In genomic region chr17:44400226-44400847, GRCh38 we compare ENCODE assay signal across 8 cellular contexts. TPM values are rescaled to one million over a fixed set of nuclear protein-coding genes. Genes with fewer than 3 reads are reported as not detected.
A peak's percentile ranks its signal among the peaks of the same experiment; 100 is the strongest.
DNase-seq lines count a peak whose midpoint lies in the region; ATAC-seq and TF ChIP-seq lines count a peak whose summit lies in the region.

No MANE protein-coding gene starts in this region.

- no peak overlapping the region for H3K27ac Mint-ChIP-seq in activated T-helper 2 cell treated with anti-CD3 and anti-CD28 coated beads, Interferon-gamma antibody, Interleukin-2, Interleukin-4, amounts not matched to agents 10 μg/mL and 5 μg/mL and 100 μg/mL, durations not matched to agents 14 hours and 24 hours and 36 hours

- no peaks in the 10 kb centered on the region for H3K9me3 Mint-ChIP-seq in activated T-helper 2 cell treated with anti-CD3 and anti-CD28 coated beads, Interferon-gamma antibody, Interleukin-2, Interleukin-4, amounts not matched to agents 10 μg/mL and 5 μg/mL and 100 μg/mL, durations not matched to agents 14 hours and 24 hours and 36 hours

- no peak overlapping the region for H3K27ac ChIP-seq in VCaP

- DNase-seq in ACHN (peak; percentile 44), iris pigment epithelial cell (ENCODE audit: low read depth) (peak; percentile 50)
- DNase-seq in stimulated activated naive CD8-positive, alpha-beta T cell treated with anti-CD3 and anti-CD28 coated beads, Interleukin-15, Interleukin-2, amounts not matched to agents 100 U/mL and 50 U/mL, for 24 hours: no peak
- DNase-seq in activated naive CD4-positive, alpha-beta T cell (lab: John Stamatoyannopoulos, UW): no peak
- no peak for DNase-seq in activated T-helper 2 cell treated with anti-CD3 and anti-CD28 coated beads, Interferon-gamma antibody, Interleukin-2, Interleukin-4, amounts not matched to agents 10 μg/mL and 5 μg/mL and 100 μg/mL, durations not matched to agents 14 hours and 24 hours and 36 hours (ENCODE audit: low spot score)

- H3K4me3 ChIP-seq in GM12875 (ENCODE audit: low read depth, low read length): no peak overlapping the region

- ATAC-seq in stimulated activated naive CD8-positive, alpha-beta T cell treated with anti-CD3 and anti-CD28 coated beads, Interleukin-15, Interleukin-2, amounts not matched to agents 100 U/mL and 50 U/mL, for 24 hours: no peak
- ATAC-seq in HG03025 (IDR thresholded peaks at IDR 0.05; ENCODE audit: low FRiP score, unreplicated experiment): no peak

- in situ Hi-C loops in ACHN (cut with HindIII; ENCODE audit: low pct_ligation_motif_present, low pct_unique_long_range_greater_than_20kb, low sequenced_read_pairs): no loop called here

- peaks cover 10% of the 10 kb centered on the region for H3K4me1 Mint-ChIP-seq in activated T-helper 2 cell treated with anti-CD3 and anti-CD28 coated beads, Interferon-gamma antibody, Interleukin-2, Interleukin-4, amounts not matched to agents 10 μg/mL and 5 μg/mL and 100 μg/mL, durations not matched to agents 14 hours and 24 hours and 36 hours (ENCODE audit: low read depth)

- H3K4me3 Mint-ChIP-seq in activated T-helper 2 cell treated with anti-CD3 and anti-CD28 coated beads, Interferon-gamma antibody, Interleukin-2, Interleukin-4, amounts not matched to agents 10 μg/mL and 5 μg/mL and 100 μg/mL, durations not matched to agents 14 hours and 24 hours and 36 hours (ENCODE audit: low read depth): no peak overlapping the region

- no peaks in the 10 kb centered on the region for H3K27me3 Mint-ChIP-seq in activated T-helper 2 cell treated with anti-CD3 and anti-CD28 coated beads, Interferon-gamma antibody, Interleukin-2, Interleukin-4, amounts not matched to agents 10 μg/mL and 5 μg/mL and 100 μg/mL, durations not matched to agents 14 hours and 24 hours and 36 hours (ENCODE audit: low read depth)

- TF ChIP-seq CTCF in GM12875 (IDR thresholded peaks at IDR 0.05; ENCODE audit: borderline replicate concordance, insufficient read depth, low read depth, low read length): peak; percentile 27; the same call in 1 of the 2 replicates
- peak; percentile 78 for TF ChIP-seq CTCF in VCaP (conservative IDR thresholded peaks at IDR 0.05)

- intact Hi-C loops in activated T-helper 2 cell treated with anti-CD3 and anti-CD28 coated beads, Interferon-gamma antibody, Interleukin-2, Interleukin-4, amounts not matched to agents 10 μg/mL and 5 μg/mL and 100 μg/mL, durations not matched to agents 14 hours and 24 hours and 36 hours (cut with micrococcal nuclease): loop anchor here (1.0 to 5.0 kb wide), 2 partner anchors 102 to 123 kb away; partner anchors contain the start of gene GPATCH8

- peaks cover 58% of the 10 kb centered on the region for H3K36me3 Mint-ChIP-seq in activated T-helper 2 cell treated with anti-CD3 and anti-CD28 coated beads, Interferon-gamma antibody, Interleukin-2, Interleukin-4, amounts not matched to agents 10 μg/mL and 5 μg/mL and 100 μg/mL, durations not matched to agents 14 hours and 24 hours and 36 hours (ENCODE audit: low read depth)

RNA-seq across cellular contexts. Expression of gene ITGA2B, which starts 10.9 kb away (rescaled TPM):
- 1.5 and 2.7 TPM in 2 replicates for total RNA-seq in activated T-helper 2 cell treated with anti-CD3 and anti-CD28 coated beads, Interferon-gamma antibody, Interleukin-2, Interleukin-4, amounts not matched to agents 10 μg/mL and 5 μg/mL and 100 μg/mL, durations not matched to agents 14 hours and 24 hours and 36 hours

RNA-seq across cellular contexts. Expression of gene FAM171A2, which starts 36.7 kb away (rescaled TPM):
- 0.32 and 1.0 TPM in 2 replicates for total RNA-seq in activated T-helper 2 cell treated with anti-CD3 and anti-CD28 coated beads, Interferon-gamma antibody, Interleukin-2, Interleukin-4, amounts not matched to agents 10 μg/mL and 5 μg/mL and 100 μg/mL, durations not matched to agents 14 hours and 24 hours and 36 hours

RNA-seq across cellular contexts. Expression of gene GRN, which starts 55.2 kb away (rescaled TPM):
- 37.8 and 41.4 TPM in 2 replicates for total RNA-seq in activated T-helper 2 cell treated with anti-CD3 and anti-CD28 coated beads, Interferon-gamma antibody, Interleukin-2, Interleukin-4, amounts not matched to agents 10 μg/mL and 5 μg/mL and 100 μg/mL, durations not matched to agents 14 hours and 24 hours and 36 hours

Comparison
In these comparisons a context has a peak if more than half of its experiments do, and no peak if none do; other contexts are left out.
1. DNase-seq: peak in ACHN (single experiment) and iris pigment epithelial cell (single experiment); none in stimulated activated naive CD8-positive, alpha-beta T cell treated with anti-CD3 and anti-CD28 coated beads, Interleukin-15, Interleukin-2, amounts not matched to agents 100 U/mL and 50 U/mL, for 24 hours (single experiment), activated naive CD4-positive, alpha-beta T cell (0 of 4) and activated T-helper 2 cell treated with anti-CD3 and anti-CD28 coated beads, Interferon-gamma antibody, Interleukin-2, Interleukin-4, amounts not matched to agents 10 μg/mL and 5 μg/mL and 100 μg/mL, durations not matched to agents 14 hours and 24 hours and 36 hours (single experiment).